ENCODE assay signal across 7 cellular contexts in the genomic region with DNA sequence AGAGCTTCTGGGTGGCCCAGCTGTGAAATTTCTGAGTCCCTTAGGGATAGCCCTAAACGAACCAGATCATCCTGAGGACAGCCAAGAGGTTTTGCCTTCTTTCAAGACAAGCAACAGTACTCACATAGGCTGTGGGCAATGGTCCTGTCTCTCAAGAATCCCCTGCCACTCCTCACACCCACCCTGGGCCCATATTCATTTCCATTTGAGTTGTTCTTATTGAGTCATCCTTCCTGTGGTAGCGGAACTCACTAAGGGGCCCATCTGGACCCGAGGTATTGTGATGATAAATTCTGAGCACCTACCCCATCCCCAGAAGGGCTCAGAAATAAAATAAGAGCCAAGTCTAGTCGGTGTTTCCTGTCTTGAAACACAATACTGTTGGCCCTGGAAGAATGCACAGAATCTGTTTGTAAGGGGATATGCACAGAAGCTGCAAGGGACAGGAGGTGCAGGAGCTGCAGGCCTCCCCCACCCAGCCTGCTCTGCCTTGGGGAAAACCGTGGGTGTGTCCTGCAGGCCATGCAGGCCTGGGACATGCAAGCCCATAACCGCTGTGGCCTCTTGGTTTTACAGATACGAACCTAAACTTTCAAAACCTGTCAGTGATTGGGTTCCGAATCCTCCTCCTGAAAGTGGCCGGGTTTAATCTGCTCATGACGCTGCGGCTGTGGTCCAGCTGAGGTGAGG. TPM values are rescaled to one million over a fixed set of nuclear protein-coding genes. Genes with fewer than 3 reads are reported as not detected.
DNase-seq lines count a peak whose midpoint lies in the region; ATAC-seq and TF ChIP-seq lines count a peak whose summit lies in the region.

No MANE protein-coding gene starts in this region.

- TF ChIP-seq POLR2A in vagina (IDR thresholded peaks at IDR 0.05): no peak

- ATAC-seq in GM19372 (IDR thresholded peaks at IDR 0.05; ENCODE audit: low read depth, unreplicated experiment): peak; percentile 68
- ATAC-seq in HG03378 (IDR thresholded peaks at IDR 0.05; ENCODE audit: unreplicated experiment): peak; percentile 56

- no peak for TF ChIP-seq CTCF in vagina (IDR thresholded peaks at IDR 0.05)
- TF ChIP-seq CTCF in osteoblast (IDR thresholded peaks at IDR 0.05; ENCODE audit: extremely low read depth, low read depth, low read length): no peak

- H3K36me3 ChIP-seq in vagina (no peaks in the 10 kb centered on the region), osteoblast (ENCODE audit: insufficient read depth, low read length) (no peaks in the 10 kb centered on the region)

- no peak overlapping the region for H3K4me3 ChIP-seq in vagina
- no peak overlapping the region for H3K4me3 ChIP-seq in osteoblast (ENCODE audit: insufficient read depth, low read length)

- H3K9me3 ChIP-seq in vagina (no peaks in the 10 kb centered on the region), osteoblast (ENCODE audit: low read depth, low read length) (no peaks in the 10 kb centered on the region)

- H3K27me3 ChIP-seq in vagina: no peaks in the 10 kb centered on the region
- no peaks in the 10 kb centered on the region for H3K27me3 ChIP-seq in osteoblast (ENCODE audit: insufficient read depth, low read length)

- H3K27ac ChIP-seq in vagina (peak overlapping the region; percentile 41), osteoblast (ENCODE audit: low read depth, low read length) (no peak overlapping the region)

- peaks cover 40% of the 10 kb centered on the region for H3K4me1 ChIP-seq in vagina
- H3K4me1 ChIP-seq in osteoblast (ENCODE audit: insufficient read depth, low read length): peaks cover 22% of the 10 kb centered on the region

- DNase-seq in activated CD4-positive, alpha-beta T cell treated with anti-CD3 and anti-CD28 coated beads for 4 hours: peak; percentile 60 to 69
- DNase-seq in iPS DF 19.7 (ENCODE audit: low read depth, low spot score) (peak; percentile 84), vagina (ENCODE audit: extremely low spot score in 2 of 2) (no peak), osteoblast (ENCODE audit: insufficient read length, low spot score, missing footprints) (no peak), pons (ENCODE audit: low spot score) (no peak)

- no peak overlapping the region for H3K4me2 ChIP-seq in osteoblast (ENCODE audit: insufficient read depth, low read length)

- H4K20me1 ChIP-seq in osteoblast (ENCODE audit: insufficient read depth, low read length): no peaks in the 10 kb centered on the region

- H2AFZ ChIP-seq in osteoblast (ENCODE audit: low read length): no peak overlapping the region

- H3K79me2 ChIP-seq in osteoblast (ENCODE audit: insufficient read depth, low read length): no peaks in the 10 kb centered on the region

- intact Hi-C loops in vagina (cut with DNase I): loop anchor here (10.0 kb wide), 2 partner anchors 155 to 305 kb away; no protein-coding TSS in a partner anchor

RNA-seq across cellular contexts. Expression of gene DAD1, which starts 38.9 kb away (rescaled TPM):
- total RNA-seq in vagina (145 TPM), osteoblast (213 and 272 TPM in 2 replicates)

RNA-seq across cellular contexts. Expression of gene ABHD4, which starts 48.0 kb away (rescaled TPM):
- total RNA-seq in vagina: 31.9 TPM
- 52.1 and 54.2 TPM in 2 replicates for total RNA-seq in osteoblast

Comparison
In these comparisons a context has a peak if more than half of its experiments do, and no peak if none do; other contexts are left out.
1. DNase-seq: peak in activated CD4-positive, alpha-beta T cell treated with anti-CD3 and anti-CD28 coated beads for 4 hours (2 of 2) and iPS DF 19.7 (single experiment); none in vagina (0 of 2), osteoblast (single experiment) and pons (single experiment).